In the genomic region with DNA sequence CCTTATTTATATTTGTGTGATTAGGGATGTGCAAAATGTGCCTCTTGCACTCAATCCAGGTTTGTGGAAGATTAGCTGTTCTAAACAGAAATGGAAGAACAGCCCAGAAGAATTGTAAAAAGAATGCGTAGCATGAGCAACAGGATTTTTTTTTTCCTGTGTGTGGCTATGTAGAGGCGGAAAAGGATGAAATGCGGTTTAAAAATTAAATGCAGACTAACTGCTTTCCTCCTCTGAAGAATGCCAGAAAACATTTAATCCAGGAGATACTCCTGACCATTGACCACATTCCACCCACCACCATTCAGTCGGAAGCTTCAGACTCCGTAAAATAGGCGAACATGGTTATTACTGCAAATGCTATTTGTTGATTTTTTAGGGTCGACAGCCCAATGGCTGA, we compare ENCODE assay signal across 18 cellular contexts.
"Had no signal": no experiment of that assay in that cellular context is flagged by ENCODE, and none has a peak within 500 bp of the region (broad histone marks: within the 10 kb centered on the region; RNA-seq: fewer than 3 reads in every experiment).

No MANE protein-coding gene starts in this region.

- H3K36me3 ChIP-seq: gastroesophageal sphincter, spleen, tibial artery, upper lobe of left lung, uterus had no signal

- H3K27me3 ChIP-seq: gastroesophageal sphincter, tibial artery, upper lobe of left lung, uterus had no signal

- H3K9me3 ChIP-seq: gastroesophageal sphincter, spleen, tibial artery, upper lobe of left lung, uterus had no signal

- H3K4me3 ChIP-seq: dorsolateral prefrontal cortex, gastroesophageal sphincter, spleen, tibial artery, upper lobe of left lung, uterus had no signal

- ATAC-seq: gastroesophageal sphincter; naive thymus-derived CD4-positive, alpha-beta T cell; right cardiac atrium; stimulated activated memory B cell treated with anti-CD40 and anti-IgM and Interleukin-4, amounts not matched to agents 10 μg/mL and 1 μg/mL and 100 μg/mL, for 72 hours had no signal

- H3K27ac ChIP-seq: dorsolateral prefrontal cortex, gastroesophageal sphincter, spleen, tibial artery, upper lobe of left lung, uterus had no signal

- DNase-seq: cortex of kidney; dorsolateral prefrontal cortex; effector CD8-positive, alpha-beta T cell; foreskin fibroblast; mesendoderm; naive thymus-derived CD4-positive, alpha-beta T cell; nephron progenitor cell; posterior cingulate gyrus; right cardiac atrium; spleen; stimulated activated CD4-positive, alpha-beta T cell treated with anti-CD3 and anti-CD28 coated beads, Interleukin-15, amount 100 ng/mL, for 24 hours; stimulated activated CD4-positive, alpha-beta T cell treated with anti-CD3 and anti-CD28 coated beads, Interleukin-1b, Interleukin-23, amount 100 ng/mL, for 48 hours; stimulated activated CD4-positive, alpha-beta T cell treated with anti-CD3 and anti-CD28 coated beads, Interleukin-4, amount 100 ng/mL, for 24 hours; tibial artery; upper lobe of left lung; uterus had no signal

- H3K4me1 ChIP-seq: gastroesophageal sphincter, spleen, tibial artery, upper lobe of left lung, uterus had no signal
